In the genomic region with DNA sequence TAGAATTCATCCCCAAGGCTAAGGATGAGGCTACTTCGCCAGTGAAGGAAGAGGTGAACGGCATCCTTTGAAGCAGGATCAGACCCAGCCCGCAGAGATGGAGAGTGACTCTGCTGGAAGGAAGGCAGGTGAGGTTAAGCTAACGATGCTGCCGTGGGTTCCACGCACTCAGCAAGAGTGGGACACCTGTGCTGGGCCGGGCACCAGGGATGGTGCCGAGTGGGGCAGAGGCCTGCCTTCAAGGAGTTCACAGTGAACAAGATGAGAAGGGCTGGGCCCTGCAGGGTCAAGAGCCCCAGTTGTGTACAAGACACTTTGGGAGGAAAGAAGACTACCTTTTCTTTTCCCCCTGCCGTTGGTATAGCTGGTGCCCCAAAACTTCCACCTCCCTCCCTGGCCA, we compare ENCODE assay signal across 24 cellular contexts.
DNase-seq lines count a peak whose midpoint lies in the region; ATAC-seq and TF ChIP-seq lines count a peak whose summit lies in the region.
"Had no signal": no experiment of that assay in that cellular context is flagged by ENCODE, and none has a peak within 500 bp of the region (broad histone marks: within the 10 kb centered on the region; RNA-seq: fewer than 3 reads in every experiment).

No MANE protein-coding gene starts in this region.

- TF ChIP-seq CTCF in AG04450 (IDR thresholded peaks at IDR 0.05; ENCODE audit: low read depth, low read length), result no peak
- TF ChIP-seq CTCF in chondrocyte (IDR thresholded peaks at IDR 0.05), result no peak
- no peak for TF ChIP-seq CTCF in upper lobe of right lung (IDR thresholded peaks at IDR 0.05)
- no peak for TF ChIP-seq CTCF in PC-9 (conservative IDR thresholded peaks at IDR 0.05)

- H3K4me1 ChIP-seq in upper lobe of right lung (no peaks in the 10 kb centered on the region), PC-9 (replicated peaks; ENCODE audit: insufficient read depth) (no peaks in the 10 kb centered on the region)
- H3K4me1 ChIP-seq: BE2C, BLaER1 had no signal

- no peak overlapping the region for H2AFZ ChIP-seq in PC-9

- H4K20me1 ChIP-seq in PC-9 (ENCODE audit: insufficient read depth), result no peaks in the 10 kb centered on the region
- H4K20me1 ChIP-seq: BLaER1 had no signal

- POLR2A ChIA-PET in AG04450 (lab: Yijun Ruan, JAX) (no interaction called here), PC-9 (lab: Charles Lee; ENCODE audit: unreplicated experiment) (no interaction called here)

- no peaks in the 10 kb centered on the region for H3K27me3 ChIP-seq in AG04450 (ENCODE audit: control insufficient read depth, insufficient read depth, low read length)
- H3K27me3 ChIP-seq in upper lobe of right lung, result no peaks in the 10 kb centered on the region
- H3K27me3 ChIP-seq in PC-9 (ENCODE audit: insufficient read depth, low read depth), result no peaks in the 10 kb centered on the region
- H3K27me3 ChIP-seq: BE2C, BLaER1 had no signal

- no peaks in the 10 kb centered on the region for H3K79me2 ChIP-seq in PC-9 (ENCODE audit: low read depth)

- H3F3A ChIP-seq in PC-9 (ENCODE audit: insufficient read depth, low read depth), result no peaks in the 10 kb centered on the region

- intact Hi-C loops in upper lobe of right lung (cut with DNase I) (no loop called here), PC-9 (cut with micrococcal nuclease; ENCODE audit: unreplicated experiment) (no loop called here)

- no TSS peak for BruUV-seq in PC-9 (replicated peaks; lab: Mats Ljungman, UMichigan)

- H3K9me3 Mint-ChIP-seq in chondrocyte (ENCODE audit: low read depth), result no peaks in the 10 kb centered on the region

- H3K4me2 ChIP-seq in PC-9, result no peak overlapping the region
- H3K4me2 ChIP-seq: BLaER1 had no signal

- H3K9me3 ChIP-seq in AG04450 (ENCODE audit: control insufficient read depth, insufficient read depth, low read length), result peaks cover 3% of the 10 kb centered on the region; the same call in 1 of the 2 replicates
- H3K9me3 ChIP-seq in upper lobe of right lung, result no peaks in the 10 kb centered on the region
- H3K9me3 ChIP-seq in PC-9 (ENCODE audit: insufficient read depth, low read depth), result no peaks in the 10 kb centered on the region
- H3K9me3 ChIP-seq: BE2C, BLaER1 had no signal

- H3K4me3 Mint-ChIP-seq in chondrocyte (ENCODE audit: unreplicated experiment), result no peak overlapping the region
- H3K4me3 Mint-ChIP-seq: CD14-positive monocyte; CD4-positive, alpha-beta memory T cell; CD4-positive, CD25-positive, alpha-beta regulatory T cell; CD8-positive, alpha-beta memory T cell had no signal

- H3K36me3 Mint-ChIP-seq in chondrocyte (ENCODE audit: low read depth), result no peaks in the 10 kb centered on the region
- H3K36me3 Mint-ChIP-seq: CD14-positive monocyte; CD4-positive, alpha-beta memory T cell; CD4-positive, CD25-positive, alpha-beta regulatory T cell; CD8-positive, alpha-beta memory T cell had no signal

- no peak overlapping the region for H3K27ac Mint-ChIP-seq in chondrocyte (ENCODE audit: unreplicated experiment)
- H3K27ac Mint-ChIP-seq: CD14-positive monocyte; CD4-positive, alpha-beta memory T cell; CD4-positive, CD25-positive, alpha-beta regulatory T cell; CD8-positive, alpha-beta memory T cell had no signal

- no peaks in the 10 kb centered on the region for H3K9me2 ChIP-seq in PC-9 (ENCODE audit: insufficient read depth)

- peaks cover 3% of the 10 kb centered on the region for H3K27me3 Mint-ChIP-seq in chondrocyte (ENCODE audit: low read depth)
- H3K27me3 Mint-ChIP-seq: CD4-positive, alpha-beta memory T cell; CD4-positive, CD25-positive, alpha-beta regulatory T cell; CD8-positive, alpha-beta memory T cell had no signal

- no peak overlapping the region for H3K4me3 ChIP-seq in AG04450 (ENCODE audit: low read depth, low read length)
- no peak overlapping the region for H3K4me3 ChIP-seq in upper lobe of right lung
- no peak overlapping the region for H3K4me3 ChIP-seq in PC-9
- H3K4me3 ChIP-seq: BLaER1, GM12878 had no signal

- H3K4me1 Mint-ChIP-seq in chondrocyte (ENCODE audit: low read depth), result no peaks in the 10 kb centered on the region
- H3K4me1 Mint-ChIP-seq: CD14-positive monocyte; CD4-positive, alpha-beta memory T cell; CD4-positive, CD25-positive, alpha-beta regulatory T cell; CD8-positive, alpha-beta memory T cell had no signal

- ATAC-seq in upper lobe of right lung (peak; percentile 20), GM18909 (IDR thresholded peaks at IDR 0.05; ENCODE audit: poor library complexity, unreplicated experiment) (no peak)
- ATAC-seq: GM12878 had no signal

- no peak for DNase-seq in AG04450 (ENCODE audit: low read depth, low spot score)
- peak; percentile 59 for DNase-seq in chondrocyte (ENCODE audit: low spot score)
- DNase-seq in upper lobe of right lung, result no peak
- DNase-seq in AG20443 (ENCODE audit: low spot score), result no peak
- no peak for DNase-seq in PC-9
- DNase-seq: 8988T; ACHN; BE2C; C1 segment of cervical spinal cord; CD4-positive, alpha-beta memory T cell; CD4-positive, CD25-positive, alpha-beta regulatory T cell; CD8-positive, alpha-beta memory T cell; COR-L47; DMS 273 treated with DMSO at 0.1 percent for 48 hours; DMS153; DMS53; DMS79; DND-41; EL; GDM1 had no signal

- CTCF ChIA-PET in AG04450 (lab: Charles Lee) (no interaction called here), PC-9 (lab: Charles Lee) (no interaction called here)

- H3K36me3 ChIP-seq in upper lobe of right lung, result no peaks in the 10 kb centered on the region
- H3K36me3 ChIP-seq in PC-9 (ENCODE audit: low read depth), result no peaks in the 10 kb centered on the region
- H3K36me3 ChIP-seq: BLaER1 had no signal

- H3K27ac ChIP-seq in AG04450 (ENCODE audit: low read depth, low read length) (peak overlapping the region; percentile 21), upper lobe of right lung (no peak overlapping the region), PC-9 (no peak overlapping the region)
- H3K27ac ChIP-seq: BLaER1 had no signal
